ENCODE assay signal across 18 cellular contexts in the genomic region with DNA sequence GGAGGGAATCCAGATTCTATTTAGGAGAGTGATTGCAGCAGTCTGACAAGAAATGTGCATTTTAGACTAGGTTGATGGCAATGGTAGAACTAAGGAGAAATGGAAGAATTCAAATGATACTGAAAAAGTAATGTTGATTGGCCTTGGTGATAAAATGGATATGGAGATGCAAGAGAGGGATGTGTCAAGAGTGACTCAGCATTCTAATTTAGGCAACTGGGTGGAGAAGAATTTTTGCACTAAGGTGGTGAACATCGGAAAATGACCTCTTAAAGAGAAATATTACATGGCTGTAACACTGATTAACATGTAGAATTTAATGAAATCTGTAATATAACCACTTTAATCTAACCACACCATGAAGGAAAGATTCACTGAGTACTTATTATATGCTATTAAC.
"Had no signal": no experiment of that assay in that cellular context is flagged by ENCODE, and none has a peak within 500 bp of the region (broad histone marks: within the 10 kb centered on the region; RNA-seq: fewer than 3 reads in every experiment).

No MANE protein-coding gene starts in this region.

- H3K4me1 Mint-ChIP-seq: activated CD8-positive, alpha-beta memory T cell treated with anti-CD3 and anti-CD28 coated beads, Interleukin-2, amount 10 ng/mL, durations not matched to agents 7 days and 5 days; neural progenitor cell had no signal

- H3K9ac ChIP-seq: neural progenitor cell had no signal

- H3K4me2 ChIP-seq: neural progenitor cell had no signal

- H3K27ac Mint-ChIP-seq: activated CD8-positive, alpha-beta memory T cell treated with anti-CD3 and anti-CD28 coated beads, Interleukin-2, amount 10 ng/mL, durations not matched to agents 7 days and 5 days; activated naive CD8-positive, alpha-beta T cell; dendritic cell treated with granulocyte-macrophage colony-stimulating factor and Interleukin-4, amounts not matched to agents 40 ng/mL and 50 ng/mL, for 4 days; effector memory CD8-positive, alpha-beta T cell; neural progenitor cell had no signal

- H2AFZ ChIP-seq: neural progenitor cell had no signal

- H3K4me3 ChIP-seq: heart left ventricle, left ventricle myocardium inferior, neural progenitor cell, ovary, stomach, uterus had no signal

- H3K27ac ChIP-seq: heart left ventricle, left ventricle myocardium inferior, neural progenitor cell, ovary, stomach, uterus had no signal

- H3K36me3 ChIP-seq: heart left ventricle, left ventricle myocardium inferior, neural progenitor cell, ovary, stomach, uterus had no signal

- H3K9me3 Mint-ChIP-seq: activated T-cell treated with anti-CD3 and anti-CD28 coated beads, Interleukin-2, amount 50 U/mL, for 4 hours; dendritic cell treated with granulocyte-macrophage colony-stimulating factor and Interleukin-4, amounts not matched to agents 40 ng/mL and 50 ng/mL, for 4 days; effector memory CD8-positive, alpha-beta T cell; neural progenitor cell had no signal

- H3K4me3 Mint-ChIP-seq: activated CD8-positive, alpha-beta memory T cell treated with anti-CD3 and anti-CD28 coated beads, Interleukin-2, amount 10 ng/mL, durations not matched to agents 7 days and 5 days; activated naive CD8-positive, alpha-beta T cell; activated T-cell treated with anti-CD3 and anti-CD28 coated beads, Interleukin-2, amount 50 U/mL, for 4 hours; dendritic cell treated with granulocyte-macrophage colony-stimulating factor and Interleukin-4, amounts not matched to agents 40 ng/mL and 50 ng/mL, for 4 days; effector memory CD8-positive, alpha-beta T cell; neural progenitor cell had no signal

- DNase-seq: activated CD4-positive, alpha-beta T cell treated with anti-CD3 and anti-CD28 coated beads for 1 hour; activated CD4-positive, alpha-beta T cell treated with anti-CD3 and anti-CD28 coated beads, Interleukin-2, amount 50 U/mL, for 48 hours; activated CD8-positive, alpha-beta memory T cell treated with anti-CD3 and anti-CD28 coated beads, Interleukin-2, amount 10 ng/mL, durations not matched to agents 7 days and 5 days; activated gamma-delta T cell; activated T-cell treated with anti-CD3 and anti-CD28 coated beads, Interleukin-2, amount 50 U/mL, for 4 hours; cerebellar nuclear complex; effector memory CD8-positive, alpha-beta T cell; heart left ventricle; islet precursor cell; left ventricle myocardium inferior; mesenchymal stem cell; ovary; stomach; uterus had no signal

- H3K27me3 ChIP-seq: heart left ventricle, neural progenitor cell, ovary, stomach, uterus had no signal

- H3K4me1 ChIP-seq: heart left ventricle, left ventricle myocardium inferior, neural progenitor cell, stomach, uterus had no signal

- H3K27me3 Mint-ChIP-seq: activated CD8-positive, alpha-beta memory T cell treated with anti-CD3 and anti-CD28 coated beads, Interleukin-2, amount 10 ng/mL, durations not matched to agents 7 days and 5 days; activated naive CD8-positive, alpha-beta T cell; dendritic cell treated with granulocyte-macrophage colony-stimulating factor and Interleukin-4, amounts not matched to agents 40 ng/mL and 50 ng/mL, for 4 days; effector memory CD8-positive, alpha-beta T cell had no signal

- H3K9me3 ChIP-seq: heart left ventricle, left ventricle myocardium inferior, ovary, stomach, uterus had no signal

- H3K36me3 Mint-ChIP-seq: activated CD8-positive, alpha-beta memory T cell treated with anti-CD3 and anti-CD28 coated beads, Interleukin-2, amount 10 ng/mL, durations not matched to agents 7 days and 5 days; activated naive CD8-positive, alpha-beta T cell; neural progenitor cell had no signal

- FAIRE-seq: frontal cortex had no signal
